In the genomic region with DNA sequence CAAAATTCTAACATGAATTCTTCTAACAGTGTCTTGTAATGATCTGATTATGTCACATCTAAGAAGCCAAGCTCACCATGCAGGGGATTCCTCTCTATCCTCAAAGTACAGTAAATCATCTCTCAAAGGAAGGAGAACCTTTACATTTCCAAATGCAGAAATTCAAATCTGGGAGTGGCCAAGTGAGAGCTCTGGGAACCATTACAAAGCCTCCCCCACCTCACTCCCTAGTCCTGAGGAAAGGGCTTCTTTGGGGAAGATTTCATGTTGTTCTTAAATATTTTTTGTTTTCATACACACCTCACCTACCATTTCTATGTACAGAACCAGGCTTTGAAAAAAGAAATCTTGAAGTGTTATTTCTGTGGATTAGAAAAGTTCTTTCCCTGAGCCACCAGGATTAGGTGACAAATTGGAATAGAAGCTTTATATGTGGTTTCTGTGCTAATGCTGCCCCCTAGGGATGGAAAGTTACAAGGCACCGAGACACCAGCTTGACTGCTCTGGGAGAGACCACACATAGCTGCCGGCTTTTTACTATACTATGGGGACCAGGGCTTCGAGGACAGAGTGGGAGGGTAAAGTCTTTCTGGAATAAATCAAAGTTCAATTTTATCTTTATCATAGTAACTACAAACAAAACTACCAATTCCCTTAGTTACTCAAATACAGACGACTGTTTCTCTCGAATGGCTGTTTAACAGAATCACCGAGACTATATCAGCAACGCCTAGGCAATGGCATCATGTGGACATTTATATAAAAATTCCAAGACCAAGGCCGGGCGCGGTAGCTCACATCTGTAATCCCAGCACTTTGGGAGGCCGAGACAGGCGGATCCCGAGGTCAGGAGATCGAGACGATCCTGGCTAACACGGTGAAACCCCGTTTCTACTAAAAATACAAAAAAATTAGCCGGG, we compare ENCODE assay signal across 8 cellular contexts.
A peak's percentile ranks its signal among the peaks of the same experiment; 100 is the strongest.
DNase-seq lines count a peak whose midpoint lies in the region; ATAC-seq and TF ChIP-seq lines count a peak whose summit lies in the region.

No MANE protein-coding gene starts in this region.

- TF ChIP-seq CTCF in GM10248 (IDR thresholded peaks at IDR 0.05; ENCODE audit: control extremely low read depth, extremely low read depth, low read depth, missing control alignments) (peak; percentile 73), glutamatergic neuron (IDR thresholded peaks at IDR 0.05; ENCODE audit: partially characterized antibody, unreplicated experiment) (peak; percentile 79), uterus (IDR thresholded peaks at IDR 0.05) (peak; percentile 79 to 94 (median 88))

- H3K4me3 Mint-ChIP-seq in activated naive CD4-positive, alpha-beta T cell treated with anti-CD3 and anti-CD28 coated beads, Interleukin-2, amount 50 U/mL, for 24 hours = no peak overlapping the region
- peak overlapping the region; percentile 64 for H3K4me3 Mint-ChIP-seq in glutamatergic neuron (ENCODE audit: unreplicated experiment)

- no peak for ATAC-seq in GM21786 (IDR thresholded peaks at IDR 0.05; ENCODE audit: unreplicated experiment)

- peaks cover 23% of the 10 kb centered on the region for H3K4me1 Mint-ChIP-seq in activated naive CD4-positive, alpha-beta T cell treated with anti-CD3 and anti-CD28 coated beads, Interleukin-2, amount 50 U/mL, for 24 hours
- H3K4me1 Mint-ChIP-seq in glutamatergic neuron (ENCODE audit: low read depth, unreplicated experiment) = peaks cover 13% of the 10 kb centered on the region

- no peak for TF ChIP-seq POLR2A in uterus (IDR thresholded peaks at IDR 0.05)

- no peaks in the 10 kb centered on the region for H3K4me1 ChIP-seq in SJSA1 (replicated peaks)
- no peaks in the 10 kb centered on the region for H3K4me1 ChIP-seq in uterus

- H3K27ac ChIP-seq in SJSA1 = no peak overlapping the region
- H3K27ac ChIP-seq in uterus = no peak overlapping the region

- H3K27ac Mint-ChIP-seq in activated naive CD4-positive, alpha-beta T cell treated with anti-CD3 and anti-CD28 coated beads, Interleukin-2, amount 50 U/mL, for 24 hours = peak overlapping the region; percentile 79
- peak overlapping the region; percentile 59 for H3K27ac Mint-ChIP-seq in glutamatergic neuron (ENCODE audit: unreplicated experiment)

- no peaks in the 10 kb centered on the region for H3K9me3 Mint-ChIP-seq in activated naive CD4-positive, alpha-beta T cell treated with anti-CD3 and anti-CD28 coated beads, Interleukin-2, amount 50 U/mL, for 24 hours
- H3K9me3 Mint-ChIP-seq in glutamatergic neuron (ENCODE audit: unreplicated experiment) = peaks cover 5% of the 10 kb centered on the region

- H3K4me3 ChIP-seq in SJSA1 (no peak overlapping the region), uterus (no peak overlapping the region)

- no peaks in the 10 kb centered on the region for H3K9me3 ChIP-seq in SJSA1 (replicated peaks)
- H3K9me3 ChIP-seq in uterus = no peaks in the 10 kb centered on the region

- H3K36me3 ChIP-seq in SJSA1 = peaks cover 52% of the 10 kb centered on the region
- no peaks in the 10 kb centered on the region for H3K36me3 ChIP-seq in uterus

- H3K27me3 ChIP-seq in SJSA1 (replicated peaks) (no peaks in the 10 kb centered on the region), uterus (no peaks in the 10 kb centered on the region)

- DNase-seq in GM10248 (ENCODE audit: extremely low spot score) = peak; percentile 73
- peak; percentile 67 for DNase-seq in MV-4-11 (lab: John Stamatoyannopoulos, UW)
- peak; percentile 72 to 73 for DNase-seq in SJSA1 (ENCODE audit: low read depth in 1 of 2, low spot score in 2 of 2)
- peak; percentile 76 for DNase-seq in glutamatergic neuron
- peak; percentile 95 for DNase-seq in pons (ENCODE audit: low spot score)
- peak; percentile 74 to 81 for DNase-seq in uterus

- intact Hi-C loops in uterus (cut with DNase I; ENCODE audit: low total_unique reads) = no loop called here

- H3K27me3 Mint-ChIP-seq in activated naive CD4-positive, alpha-beta T cell treated with anti-CD3 and anti-CD28 coated beads, Interleukin-2, amount 50 U/mL, for 24 hours = no peaks in the 10 kb centered on the region
- H3K27me3 Mint-ChIP-seq in glutamatergic neuron (ENCODE audit: unreplicated experiment) = peaks cover 7% of the 10 kb centered on the region

- CTCF ChIA-PET in GM10248 (lab: Yijun Ruan, JAX) = interaction anchor here (0.7 to 7.9 kb wide), 50 partner anchors 11 to 431 kb away, joined by 3 to 152 read pairs (median 5); no protein-coding TSS in a partner anchor

- peaks cover 1% of the 10 kb centered on the region for H3K36me3 Mint-ChIP-seq in activated naive CD4-positive, alpha-beta T cell treated with anti-CD3 and anti-CD28 coated beads, Interleukin-2, amount 50 U/mL, for 24 hours
- no peaks in the 10 kb centered on the region for H3K36me3 Mint-ChIP-seq in glutamatergic neuron (ENCODE audit: unreplicated experiment)

- POLR2A ChIA-PET in GM10248 (lab: Yijun Ruan, JAX) = interaction anchor here (1.0 to 1.1 kb wide), 2 partner anchors 28 to 142 kb away, joined by 3 read pairs; no protein-coding TSS in a partner anchor
